ENCODE assay signal across 24 cellular contexts in the genomic region with DNA sequence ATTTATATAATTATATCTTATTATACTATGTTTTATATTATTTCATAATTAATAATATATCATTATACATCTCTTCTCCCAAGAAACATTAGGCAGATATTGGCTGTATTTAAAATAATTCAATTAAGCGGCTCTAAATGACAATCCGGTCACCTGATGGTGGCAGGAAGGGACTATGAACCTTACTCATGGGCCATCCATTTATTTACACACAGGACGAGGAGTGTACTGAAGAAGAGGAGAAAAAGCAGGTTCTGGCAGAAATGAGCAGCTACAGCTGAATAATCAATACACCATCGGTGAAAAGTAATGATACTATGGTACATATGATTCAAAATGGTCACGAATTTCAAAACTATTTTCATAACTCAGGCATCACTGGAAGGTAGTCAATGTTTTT.
DNase-seq lines count a peak whose midpoint lies in the region; ATAC-seq, FAIRE-seq and TF ChIP-seq lines count a peak whose summit lies in the region.
"Had no signal": no experiment of that assay in that cellular context is flagged by ENCODE, and none has a peak within 500 bp of the region (broad histone marks: within the 10 kb centered on the region; RNA-seq: fewer than 3 reads in every experiment).

No MANE protein-coding gene starts in this region.

- peak; percentile 24; the same call in 1 of the 2 replicates for TF ChIP-seq CTCF in HepG2 (CRISPR knock-in tag; IDR thresholded peaks at IDR 0.05)
- no peak for TF ChIP-seq CTCF in right lobe of liver (IDR thresholded peaks at IDR 0.05)
- TF ChIP-seq CTCF in pancreas (IDR thresholded peaks at IDR 0.05) = no peak
- TF ChIP-seq CTCF in heart left ventricle (IDR thresholded peaks at IDR 0.05) = no peak

- FAIRE-seq in HepG2 (lab: Jason Lieb, UNC) (no peak), pancreas (lab: Jason Lieb, UNC) (peak; percentile 67)
- FAIRE-seq: GM12878, GM12892, GM18507 had no signal

- no peak overlapping the region for H2AFZ ChIP-seq in HepG2 (ENCODE audit: low read length)

- DNase-seq in DMS53 (lab: John Stamatoyannopoulos, UW) (peak; percentile 52), DMS53 treated with DMSO at 0.1 percent for 48 hours (lab: John Stamatoyannopoulos, UW; ENCODE audit: unreplicated experiment) (no peak), HepG2 (ENCODE audit: low spot score) (peak; percentile 36), right lobe of liver (no peak), pancreas (no peak), heart left ventricle (no peak)
- DNase-seq: ACHN; BE2C; C1 segment of cervical spinal cord; CD4-positive, alpha-beta memory T cell; CD4-positive, CD25-positive, alpha-beta regulatory T cell; CD8-positive, alpha-beta memory T cell; COR-L47; DMS 273 treated with DMSO at 0.1 percent for 48 hours; DMS153; DMS79; DND-41; EL; GDM1 had no signal

- H3K27me3 ChIP-seq in HepG2 (ENCODE audit: control insufficient read depth in 1 of 2, insufficient read depth in 2 of 2, low read length in 2 of 2) = no peaks in the 10 kb centered on the region
- no peaks in the 10 kb centered on the region for H3K27me3 ChIP-seq in right lobe of liver
- H3K27me3 ChIP-seq in pancreas = no peaks in the 10 kb centered on the region
- H3K27me3 ChIP-seq in heart left ventricle = no peaks in the 10 kb centered on the region
- H3K27me3 ChIP-seq: BE2C, BLaER1 had no signal

- H3K79me2 ChIP-seq in HepG2 (ENCODE audit: insufficient read depth, low read length) = no peaks in the 10 kb centered on the region

- no peak overlapping the region for H3K4me2 ChIP-seq in HepG2 (ENCODE audit: low read depth, low read length)
- H3K4me2 ChIP-seq: BLaER1 had no signal

- in situ Hi-C loops in HepG2 (cut with HindIII; ENCODE audit: extremely low pct_ligation_motif_present, low pct_unique_long_range_greater_than_20kb) = no loop called here

- H3K9me3 ChIP-seq in HepG2 (ENCODE audit: low read length) = 0 out of 2 replicates have a peak, but pooled peaks cover under 1% of the 10 kb centered on the region
- H3K9me3 ChIP-seq in right lobe of liver = no peaks in the 10 kb centered on the region
- no peaks in the 10 kb centered on the region for H3K9me3 ChIP-seq in pancreas
- peaks cover 0 to under 1% (median 0%) of the 10 kb centered on the region in 12 donors for H3K9me3 ChIP-seq in heart left ventricle
- H3K9me3 ChIP-seq: BE2C had no signal

- H3K4me1 ChIP-seq in HepG2 (ENCODE audit: insufficient read depth, low read length) = peaks cover 20% of the 10 kb centered on the region
- no peaks in the 10 kb centered on the region for H3K4me1 ChIP-seq in right lobe of liver
- H3K4me1 ChIP-seq in pancreas = no peaks in the 10 kb centered on the region
- no peaks in the 10 kb centered on the region for H3K4me1 ChIP-seq in heart left ventricle
- H3K4me1 ChIP-seq: BE2C, BLaER1 had no signal

- no peak overlapping the region for H3K27ac ChIP-seq in HepG2 (ENCODE audit: extremely low read length, insufficient read depth, low read length)
- no peak overlapping the region for H3K27ac ChIP-seq in right lobe of liver
- no peak overlapping the region for H3K27ac ChIP-seq in pancreas
- no peak overlapping the region for H3K27ac ChIP-seq in heart left ventricle
- H3K27ac ChIP-seq: 22Rv1, BLaER1 had no signal

- CTCF ChIA-PET in HepG2 (lab: Yijun Ruan, JAX; ENCODE audit: low intra/inter-chr PET ratio, low total read pairs) = no interaction called here

- intact Hi-C loops in HepG2 (cut with micrococcal nuclease; ENCODE audit: unreplicated experiment) (no loop called here), right lobe of liver (cut with DNase I) (no loop called here), pancreas (cut with DNase I) (no loop called here), heart left ventricle (cut with DNase I) (no loop called here)

- H3K4me3 ChIP-seq in HepG2 (replicated peaks in 1 of 3; ENCODE audit: insufficient read depth in 1 of 3, low read depth in 2 of 3, low read length in 3 of 3) (no peak overlapping the region), right lobe of liver (no peak overlapping the region), pancreas (no peak overlapping the region), heart left ventricle (no peak overlapping the region)
- H3K4me3 ChIP-seq: BLaER1, GM12878 had no signal

- TF ChIP-seq POLR2A in HepG2 (IDR thresholded peaks at IDR 0.05; ENCODE audit: insufficient read depth in 1 of 2, low read depth in 2 of 2, low read length in 2 of 2) (no peak), right lobe of liver (IDR thresholded peaks at IDR 0.05) (no peak), heart left ventricle (IDR thresholded peaks at IDR 0.05) (no peak)

- H4K20me1 ChIP-seq in HepG2 (ENCODE audit: insufficient read depth, low read length) = no peaks in the 10 kb centered on the region
- H4K20me1 ChIP-seq: BLaER1 had no signal

- no peak overlapping the region for H3K9ac ChIP-seq in HepG2 (ENCODE audit: insufficient read depth, low read depth, low read length)
- H3K9ac ChIP-seq: BLaER1 had no signal

- no peak for TF ChIP-seq RAD21 in HepG2 (CRISPR knock-in tag; IDR thresholded peaks at IDR 0.05)

- WGBS in HepG2 (ENCODE audit: low lambda C conversion rate) = 48% methylated on average over 5 of the region's 5 CpGs
- WGBS in right lobe of liver (ENCODE audit: insufficient coverage, low coverage, low lambda C conversion rate, missing lambda C conversion rate) = 68% methylated on average over 5 of the region's 5 CpGs
- 86 to 88% methylated on average over 5 of the region's 5 CpGs for WGBS in pancreas, 2 donors
- 78 to 96% (median 93%) methylated on average over 5 of the region's 5 CpGs for WGBS in heart left ventricle, 4 donors

- H3K36me3 ChIP-seq in HepG2 (replicated peaks in 1 of 2; ENCODE audit: control insufficient read depth in 1 of 2, insufficient read depth in 2 of 2, low read length in 2 of 2) = no peaks in the 10 kb centered on the region
- H3K36me3 ChIP-seq in right lobe of liver = no peaks in the 10 kb centered on the region
- H3K36me3 ChIP-seq in pancreas = no peaks in the 10 kb centered on the region
- no peaks in the 10 kb centered on the region for H3K36me3 ChIP-seq in heart left ventricle
- H3K36me3 ChIP-seq: BE2C had no signal

- ATAC-seq in HepG2 (peak; percentile 79), right lobe of liver (no peak), pancreas (no peak), heart left ventricle (no peak)
- ATAC-seq: GM12878 had no signal

- TF ChIP-seq EP300 in HepG2 (IDR thresholded peaks at IDR 0.05; ENCODE audit: low read depth in 2 of 2, low read length in 2 of 2) (no peak), HepG2 (CRISPR knock-in tag; IDR thresholded peaks at IDR 0.05; ENCODE audit: borderline replicate concordance) (no peak)

- no TSS peak for BruUV-seq in HepG2 (replicated peaks; lab: Mats Ljungman, UMichigan)

- POLR2A ChIA-PET in HepG2 (lab: Yijun Ruan, JAX) = no interaction called here

TF ChIP-seq in HepG2, 621 proteins besides CTCF, POLR2A, EP300 and RAD21:
- no peak for TF ChIP-seq ARNT (IDR thresholded peaks at IDR 0.05)
- 0 out of 2 replicates have a peak, but pooled peaks have one; percentile 9 for TF ChIP-seq HNF4G (IDR thresholded peaks at IDR 0.05; ENCODE audit: borderline replicate concordance, low read depth, low read length)
- no peak for TF ChIP-seq HNF4G (CRISPR knock-in tag; IDR thresholded peaks at IDR 0.05; ENCODE audit: borderline replicate concordance, low read depth)
- peak; percentile 34; the same call in 1 of the 2 replicates for TF ChIP-seq ZNF644 (CRISPR knock-in tag; IDR thresholded peaks at IDR 0.05; ENCODE audit: low read depth)
- TF ChIP-seq HNF4A (CRISPR knock-in tag; IDR thresholded peaks at IDR 0.05) = peak; percentile 58
- no peak for TF ChIP-seq CREM (IDR thresholded peaks at IDR 0.05)
- no peak for TF ChIP-seq CREM (CRISPR knock-in tag; IDR thresholded peaks at IDR 0.05)
- TF ChIP-seq, protein P1, sequence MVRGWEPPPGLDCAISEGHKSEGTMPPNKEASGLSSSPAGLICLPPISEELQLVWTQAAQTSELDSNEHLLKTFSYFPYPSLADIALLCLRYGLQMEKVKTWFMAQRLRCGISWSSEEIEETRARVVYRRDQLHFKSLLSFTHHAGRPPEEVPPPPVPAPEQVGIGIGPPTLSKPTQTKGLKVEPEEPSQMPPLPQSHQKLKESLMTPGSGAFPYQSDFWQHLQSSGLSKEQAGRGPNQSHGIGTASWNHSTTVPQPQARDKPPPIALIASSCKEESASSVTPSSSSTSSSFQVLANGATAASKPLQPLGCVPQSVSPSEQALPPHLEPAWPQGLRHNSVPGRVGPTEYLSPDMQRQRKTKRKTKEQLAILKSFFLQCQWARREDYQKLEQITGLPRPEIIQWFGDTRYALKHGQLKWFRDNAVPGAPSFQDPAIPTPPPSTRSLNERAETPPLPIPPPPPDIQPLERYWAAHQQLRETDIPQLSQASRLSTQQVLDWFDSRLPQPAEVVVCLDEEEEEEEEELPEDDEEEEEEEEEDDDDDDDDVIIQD (CRISPR knock-in tag; IDR thresholded peaks at IDR 0.05; ENCODE audit: low read depth) = 0 out of 2 replicates have a peak, but pooled peaks have one; percentile 10

Comparison
In these comparisons a context has a peak if more than half of its experiments do, and no peak if none do; other contexts are left out.
1. DNase-seq: peak in DMS53 (single experiment) and HepG2 (single experiment); none in DMS53 treated with DMSO at 0.1 percent for 48 hours (single experiment), right lobe of liver (0 of 3), pancreas (0 of 6) and heart left ventricle (0 of 5).